In the genomic region with DNA sequence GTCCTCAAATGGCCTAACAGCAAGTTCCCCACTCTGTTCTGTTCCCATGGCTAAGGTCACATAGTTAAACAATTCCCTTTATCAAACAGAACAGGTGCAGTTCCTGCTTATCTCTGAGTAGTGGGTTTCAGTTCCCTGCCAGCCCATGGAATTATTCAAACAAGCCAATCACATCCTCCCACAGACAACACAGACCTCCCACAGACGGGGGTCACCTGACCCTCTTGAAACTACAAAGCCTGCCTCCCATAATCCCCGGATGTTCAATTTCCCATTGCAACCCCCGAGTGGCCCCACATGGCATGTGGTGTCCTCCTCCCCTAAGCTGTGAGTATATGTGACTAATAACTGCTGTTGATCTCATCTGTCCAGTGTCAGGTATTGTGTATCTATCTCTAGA, we compare ENCODE assay signal across 20 cellular contexts.
"Had no signal": no experiment of that assay in that cellular context is flagged by ENCODE, and none has a peak within 500 bp of the region (broad histone marks: within the 10 kb centered on the region; RNA-seq: fewer than 3 reads in every experiment).

No MANE protein-coding gene starts in this region.

- H3K4me3 ChIP-seq: breast epithelium, gastrocnemius medialis, heart left ventricle, left lung, thoracic aorta, upper lobe of right lung had no signal

- H3K27me3 ChIP-seq: breast epithelium, gastrocnemius medialis, heart left ventricle, left lung, upper lobe of right lung had no signal

- H3K27ac ChIP-seq: breast epithelium, gastrocnemius medialis, heart left ventricle, left lung, thoracic aorta, upper lobe of right lung, VCaP had no signal

- ATAC-seq: activated naive CD8-positive, alpha-beta T cell treated with anti-CD3 and anti-CD28 coated beads, Interleukin-2, amount 50 U/mL, for 24 hours; activated T-helper 17 cell treated with anti-CD3 and anti-CD28 coated beads, Interleukin-2, amount 50 U/mL, for 72 hours; gastrocnemius medialis; heart left ventricle; left lung; naive thymus-derived CD4-positive, alpha-beta T cell; stimulated activated effector memory CD8-positive, alpha-beta T cell treated with anti-CD3 and anti-CD28 coated beads, Interleukin-12 subunit alpha, Interleukin-12 subunit beta, amount 100 ng/mL, for 72 hours; upper lobe of right lung had no signal

- H3K4me1 ChIP-seq: breast epithelium, gastrocnemius medialis, left lung, upper lobe of right lung had no signal

- H3K9me3 ChIP-seq: gastrocnemius medialis had no signal

- H3K36me3 ChIP-seq: breast epithelium, gastrocnemius medialis, heart left ventricle, left lung, thoracic aorta, upper lobe of right lung had no signal

- DNase-seq: activated CD4-positive, alpha-beta T cell treated with anti-CD3 and anti-CD28 coated beads, Interleukin-2, amount 50 U/mL, for 48 hours; activated naive CD4-positive, alpha-beta T cell treated with anti-CD3 and anti-CD28 coated beads for 36 hours; activated naive CD8-positive, alpha-beta T cell treated with anti-CD3 and anti-CD28 coated beads, Interleukin-2, amount 50 U/mL, for 24 hours; aorta; cerebellar nuclear complex; dermis blood vessel endothelial cell; gastrocnemius medialis; heart left ventricle; islet precursor cell; left lung; mammary epithelial cell; naive thymus-derived CD4-positive, alpha-beta T cell; posterior cingulate gyrus; retina; upper lobe of right lung had no signal
